8 cellular contexts compared by ENCODE assay signal in genomic region chr7:102464577-102465280, GRCh38. TPM values are rescaled to one million over a fixed set of nuclear protein-coding genes. Genes with fewer than 3 reads are reported as not detected.
A peak's percentile ranks its signal among the peaks of the same experiment; 100 is the strongest.
DNase-seq lines count a peak whose midpoint lies in the region; ATAC-seq and TF ChIP-seq lines count a peak whose summit lies in the region.

Gene ALKBH4 (minus strand): TSS chr7:102464863. CDS start chr7:102464836, 27 bp downstream.
Gene LRWD1 (plus strand): TSS chr7:102464984. CDS start chr7:102465081, 97 bp downstream.

- H3K36me3 ChIP-seq in mammary epithelial cell (ENCODE audit: insufficient read depth, low read length): no peaks in the 10 kb centered on the region
- H3K36me3 ChIP-seq in spleen: peaks cover 0 to 27% (median 16%) of the 10 kb centered on the region in 6 donors

- TF ChIP-seq CTCF in WI38 (IDR thresholded peaks at IDR 0.05; ENCODE audit: low read depth, low read length): no peak
- peak in 1 of 2 donors; percentile 32 for TF ChIP-seq CTCF in mammary epithelial cell (conservative IDR thresholded peaks at IDR 0.05 in 1 of 2, IDR thresholded peaks at IDR 0.05 in 1 of 2; ENCODE audit: extremely low read depth in 1 of 2, insufficient read depth in 1 of 2, low read depth in 1 of 2, low read length in 2 of 2)
- peak in 9 of 11 experiments; percentile 9 to 69 (median 50) for TF ChIP-seq CTCF in spleen (IDR thresholded peaks at IDR 0.05 in 8 of 11, conservative IDR thresholded peaks at IDR 0.05 in 3 of 11)

- ATAC-seq in GM18907 (IDR thresholded peaks at IDR 0.05; ENCODE audit: unreplicated experiment) (peak; percentile 86), HG03139 (IDR thresholded peaks at IDR 0.05; ENCODE audit: unreplicated experiment) (peak; percentile 86)

- peak within 1 kb of the TSS; percentile 100 for H2AFZ ChIP-seq in mammary epithelial cell (ENCODE audit: low read depth, low read length)

- H3K27ac ChIP-seq in mammary epithelial cell (ENCODE audit: insufficient read depth, low read depth, low read length): peak within 1 kb of the TSS; percentile 26
- H3K27ac ChIP-seq in spleen: peak within 1 kb of the TSS; percentile 53 to 90 (median 84)

- DNase-seq in AG08395 (ENCODE audit: low spot score): peak; percentile 100
- peak; percentile 93 for DNase-seq in NCI-H2227 treated with DMSO at 0.1 percent for 48 hours (lab: John Stamatoyannopoulos, UW)
- DNase-seq in mammary epithelial cell: peak; percentile 82
- peak; percentile 91 for DNase-seq in inferior parietal cortex (ENCODE audit: extremely low spot score)
- DNase-seq in spleen: peak; percentile 99

- peak within 1 kb of the TSS; percentile 74 for H3K9ac ChIP-seq in mammary epithelial cell (ENCODE audit: insufficient read depth, low read length)

- H3K4me1 ChIP-seq in mammary epithelial cell (ENCODE audit: insufficient read depth, low read length): peaks cover 12% of the 10 kb centered on the region
- peaks cover 12 to 89% (median 36%) of the 10 kb centered on the region in 6 donors for H3K4me1 ChIP-seq in spleen

- peak within 1 kb of the TSS; percentile 84 for H3K4me2 ChIP-seq in mammary epithelial cell (ENCODE audit: insufficient read depth, low read depth, low read length)

- in situ Hi-C loops in mammary epithelial cell (cut with MboI; ENCODE audit: low sequenced_read_pairs in 2 of 2): no loop called here

- H3K27me3 ChIP-seq in mammary epithelial cell (ENCODE audit: insufficient read depth, low read length) (no peaks in the 10 kb centered on the region), spleen (replicated peaks in 1 of 7) (no peaks in the 10 kb centered on the region)

- dilution Hi-C loops in mammary epithelial cell (cut with HindIII; ENCODE audit: low sequenced_read_pairs): no loop called here

- no TSS peak for BruUV-seq in mammary epithelial cell (replicated peaks; lab: Mats Ljungman, UMichigan)

- H3K9me3 ChIP-seq in mammary epithelial cell (replicated peaks; ENCODE audit: insufficient read depth, low read length) (no peaks in the 10 kb centered on the region), spleen (no peaks in the 10 kb centered on the region)

- no peaks in the 10 kb centered on the region for H4K20me1 ChIP-seq in mammary epithelial cell (ENCODE audit: insufficient read depth, low read length)

- intact Hi-C loops in mammary epithelial cell (cut with micrococcal nuclease) (loop anchor here (1.0 kb wide), 2 partner anchors 52 to 60 kb away; no protein-coding TSS in a partner anchor), spleen (cut with DNase I; ENCODE audit: low total_unique reads) (no loop called here)

- H3K4me3 ChIP-seq in WI38 (ENCODE audit: low read depth, low read length): peak within 1 kb of the TSS; percentile 99
- peak within 1 kb of the TSS; percentile 82 to 97 (median 93) for H3K4me3 ChIP-seq in mammary epithelial cell (replicated peaks in 1 of 3; ENCODE audit: insufficient read depth in 1 of 3, low read depth in 2 of 3, low read length in 3 of 3)
- H3K4me3 ChIP-seq in spleen: peak within 1 kb of the TSS; percentile 92 to 98 (median 94)

- under 1% methylated on average over 49 of the region's 81 CpGs for WGBS in mammary epithelial cell (ENCODE audit: low coverage, missing lambda C conversion rate)
- WGBS in spleen, 5 donors: 0 to 1% (median 0%) methylated on average over 28 to 81 of the region's 81 CpGs

- peak in 2 of 3 donors; percentile 45 to 47 for TF ChIP-seq POLR2A in spleen (IDR thresholded peaks at IDR 0.05)

- CTCF ChIA-PET in mammary epithelial cell (lab: Charles Lee; ENCODE audit: low non-redundant PET): no interaction called here

- H3K79me2 ChIP-seq in mammary epithelial cell (ENCODE audit: insufficient read depth, low read length): peaks cover 36% of the 10 kb centered on the region

RNA-seq across cellular contexts. Expression of gene ALKBH4, which starts in this region (rescaled TPM):
- 10 to 100 TPM in 1 of 2 donors, 1 to 10 TPM in 1; 9.2 to 12.5 TPM for total RNA-seq in mammary epithelial cell
- 5.3 TPM for polyA plus RNA-seq in mammary epithelial cell
- polyA minus RNA-seq in mammary epithelial cell: 0.41 TPM
- 10 to 100 TPM in 6 of 7 donors, 1 to 10 TPM in 1; 9.6 to 15.1 (median 10.7) TPM for total RNA-seq in spleen
- 10 to 100 TPM in 1 of 3 donors, 1 to 10 TPM in 2; 9.0 to 11.1 (median 9.2) TPM for polyA plus RNA-seq in spleen

RNA-seq across cellular contexts. Expression of gene LRWD1, which starts in this region (rescaled TPM):
- total RNA-seq in mammary epithelial cell: 10 to 100 TPM; 17.8 to 18.3 TPM
- polyA plus RNA-seq in mammary epithelial cell: 18.0 TPM
- 10.0 TPM for polyA minus RNA-seq in mammary epithelial cell
- 10 to 100 TPM; 19.9 to 42.2 (median 24.1) TPM for total RNA-seq in spleen
- 10 to 100 TPM; 22.1 to 37.3 (median 33.7) TPM for polyA plus RNA-seq in spleen

Comparison
In these comparisons a context has a peak if more than half of its experiments do, and no peak if none do; other contexts are left out.
1. Peak in every context shown above with its lines: DNase-seq, ATAC-seq, H3K4me3 ChIP-seq and H3K27ac ChIP-seq.